8 cellular contexts compared by ENCODE assay signal in the genomic region with DNA sequence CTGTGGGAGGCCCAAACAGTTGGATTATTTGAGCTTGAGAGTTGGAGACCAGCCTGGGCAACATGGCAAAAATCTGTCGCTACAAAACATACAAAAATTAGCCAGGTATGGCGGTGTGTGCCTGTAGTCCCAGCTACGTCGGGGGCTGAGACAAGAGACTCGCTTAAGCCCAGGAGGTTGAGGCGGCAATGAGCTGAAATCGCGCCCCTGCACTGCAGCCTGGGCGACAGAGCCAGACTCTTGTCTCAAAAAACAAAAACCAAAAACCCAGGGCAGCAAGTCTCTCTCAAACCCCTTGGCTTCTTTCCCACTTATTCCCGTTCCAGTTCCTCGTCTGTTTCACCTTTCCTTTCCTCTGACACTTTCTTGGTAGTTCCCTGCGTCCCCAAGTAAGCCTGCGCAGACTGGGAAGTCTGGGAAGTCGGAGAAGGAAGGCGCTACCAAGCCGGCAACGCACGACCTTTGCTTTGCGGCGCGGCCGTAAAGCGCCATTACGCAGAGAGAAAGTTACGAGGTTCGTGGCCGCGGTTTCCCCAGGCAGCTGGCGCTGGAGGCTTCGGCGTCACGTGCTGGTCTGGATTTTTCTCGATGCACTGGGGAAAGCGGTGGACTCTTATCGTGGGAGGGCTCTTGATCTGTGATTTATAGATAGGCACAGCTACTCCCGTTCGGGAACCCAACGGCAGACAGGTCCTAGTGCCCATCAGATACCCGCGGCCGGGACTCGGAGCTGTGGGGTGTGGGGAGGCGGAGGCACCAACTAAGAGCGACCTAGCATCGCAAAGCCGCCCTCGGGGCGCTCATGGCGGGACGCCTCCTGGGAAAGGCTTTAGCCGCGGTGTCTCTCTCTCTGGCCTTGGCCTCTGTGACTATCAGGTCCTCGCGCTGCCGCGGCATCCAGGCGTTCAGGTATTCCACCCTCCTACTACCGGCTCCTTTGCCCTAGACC. TPM values are rescaled to one million over a fixed set of nuclear protein-coding genes. Genes with fewer than 3 reads are reported as not detected.
A peak's percentile ranks its signal among the peaks of the same experiment; 100 is the strongest.
DNase-seq lines count a peak whose midpoint lies in the region; FAIRE-seq and TF ChIP-seq lines count a peak whose summit lies in the region.

A gene with protein sequence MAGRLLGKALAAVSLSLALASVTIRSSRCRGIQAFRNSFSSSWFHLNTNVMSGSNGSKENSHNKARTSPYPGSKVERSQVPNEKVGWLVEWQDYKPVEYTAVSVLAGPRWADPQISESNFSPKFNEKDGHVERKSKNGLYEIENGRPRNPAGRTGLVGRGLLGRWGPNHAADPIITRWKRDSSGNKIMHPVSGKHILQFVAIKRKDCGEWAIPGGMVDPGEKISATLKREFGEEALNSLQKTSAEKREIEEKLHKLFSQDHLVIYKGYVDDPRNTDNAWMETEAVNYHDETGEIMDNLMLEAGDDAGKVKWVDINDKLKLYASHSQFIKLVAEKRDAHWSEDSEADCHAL (plus strand): TSS at position 470 of the 949 bp plus-strand sequence. CDS start 333 bp downstream, at position 803.

- H3K4me3 Mint-ChIP-seq in activated naive CD4-positive, alpha-beta T cell treated with anti-CD3 and anti-CD28 coated beads for 36 hours, result peak within 1 kb of the TSS; percentile 98

- H3K36me3 ChIP-seq in neutrophil, result no peaks in the 10 kb centered on the region

- H3K36me3 Mint-ChIP-seq in activated naive CD4-positive, alpha-beta T cell treated with anti-CD3 and anti-CD28 coated beads for 36 hours (ENCODE audit: low read depth), result no peaks in the 10 kb centered on the region

- intact Hi-C loops in activated naive CD4-positive, alpha-beta T cell treated with anti-CD3 and anti-CD28 coated beads for 36 hours (cut with micrococcal nuclease), result loop anchor here (1.0 to 5.0 kb wide), 8 partner anchors 31 to 1035 kb away; a partner anchor contains a TSS

- H3K4me3 ChIP-seq in HFF-Myc (replicated peaks; ENCODE audit: low read depth, low read length) (peak within 1 kb of the TSS; percentile 81), neutrophil (ENCODE audit: low read depth in 1 of 2, low read length in 1 of 2) (peak within 1 kb of the TSS; percentile 72 to 96)

- no peaks in the 10 kb centered on the region for H3K9me3 ChIP-seq in neutrophil

- H3K27ac ChIP-seq in neutrophil (peak within 1 kb of the TSS; percentile 75), substantia nigra (ENCODE audit: low read depth, low read length, poor library complexity, severe bottlenecking) (peak within 1 kb of the TSS; percentile 81)

- H3K27ac Mint-ChIP-seq in activated naive CD4-positive, alpha-beta T cell treated with anti-CD3 and anti-CD28 coated beads for 36 hours, result peak within 1 kb of the TSS; percentile 97

- FAIRE-seq in frontal cortex (lab: Jason Lieb, UNC), result no peak

- H3K27me3 ChIP-seq in neutrophil, result no peaks in the 10 kb centered on the region

- no peaks in the 10 kb centered on the region for H3K27me3 Mint-ChIP-seq in activated naive CD4-positive, alpha-beta T cell treated with anti-CD3 and anti-CD28 coated beads for 36 hours (ENCODE audit: low read depth)

- H3K4me1 ChIP-seq in neutrophil (ENCODE audit: control insufficient read depth in 1 of 2, insufficient read depth in 1 of 2, low read depth in 1 of 2, low read length in 1 of 2), result peaks cover 10 to 18% of the 10 kb centered on the region in 2 experiments

- DNase-seq in GM04504 (ENCODE audit: low read depth) (peak; percentile 88), HFF-Myc (ENCODE audit: extremely low read depth, low read depth) (peak; percentile 87), NAMALWA (ENCODE audit: low spot score) (peak; percentile 94), SK-N-DZ (ENCODE audit: low spot score) (peak; percentile 95), frontal cortex (ENCODE audit: low spot score in 2 of 2) (peak; percentile 62 to 78), substantia nigra (lab: John Stamatoyannopoulos, UW) (peak; percentile 56 to 95 (median 88))
- peak; percentile 91 for DNase-seq in activated naive CD4-positive, alpha-beta T cell treated with anti-CD3 and anti-CD28 coated beads for 36 hours

- H3K9me3 Mint-ChIP-seq in activated naive CD4-positive, alpha-beta T cell treated with anti-CD3 and anti-CD28 coated beads for 36 hours, result no peaks in the 10 kb centered on the region

- CTCF ChIA-PET in activated naive CD4-positive, alpha-beta T cell treated with anti-CD3 and anti-CD28 coated beads for 36 hours (lab: Charles Lee), result interaction anchor here (1.5 to 3.7 kb wide), 2 partner anchors 34 to 46 kb away, joined by 6 to 18 read pairs; no protein-coding TSS in a partner anchor

- H3K4me1 Mint-ChIP-seq in activated naive CD4-positive, alpha-beta T cell treated with anti-CD3 and anti-CD28 coated beads for 36 hours (ENCODE audit: low read depth), result peaks cover 32% of the 10 kb centered on the region

- no peak for TF ChIP-seq CTCF in HFF-Myc (IDR thresholded peaks at IDR 0.05; ENCODE audit: low read depth, low read length, missing control alignments)
- no peak for TF ChIP-seq CTCF in neutrophil (IDR thresholded peaks at IDR 0.05)

RNA-seq across cellular contexts. Expression of the gene that starts here (rescaled TPM):
- 9.2 and 10.7 TPM in 2 replicates for polyA plus RNA-seq in SK-N-DZ (2014; cell fraction: cytosol; rRNA removed)
- 9.8 and 18.1 TPM in 2 replicates for polyA plus RNA-seq in SK-N-DZ (2014; cell fraction: nucleus; rRNA removed)
- total RNA-seq in activated naive CD4-positive, alpha-beta T cell treated with anti-CD3 and anti-CD28 coated beads for 36 hours, result 10 to 100 TPM; 12.1 to 13.4 TPM
- 20.8 TPM for total RNA-seq in frontal cortex

Comparison
In these comparisons a context has a peak if more than half of its experiments do, and no peak if none do; other contexts are left out.
1. Peak in every context shown above with its lines: DNase-seq, H3K4me3 ChIP-seq and H3K27ac ChIP-seq.